ENCODE assay signal across 6 cellular contexts in genomic region chr20:63652192-63652980, GRCh38. TPM values are rescaled to one million over a fixed set of nuclear protein-coding genes. Genes with fewer than 3 reads are reported as not detected.
DNase-seq lines count a peak whose midpoint lies in the region; ATAC-seq and TF ChIP-seq lines count a peak whose summit lies in the region.

No MANE protein-coding gene starts in this region.

- no peaks in the 10 kb centered on the region for H3K36me3 Mint-ChIP-seq in natural killer cell

- H3K4me3 Mint-ChIP-seq in natural killer cell, result peak overlapping the region; percentile 85

- TF ChIP-seq CTCF in astrocyte of the cerebellum (IDR thresholded peaks at IDR 0.05; ENCODE audit: low read depth, low read length, missing control alignments) (no peak), natural killer cell (IDR thresholded peaks at IDR 0.05) (no peak)

- H3K27ac Mint-ChIP-seq in natural killer cell, result no peak overlapping the region

- ATAC-seq in natural killer cell (peak; percentile 24 to 44 (median 42)), HG03039 (IDR thresholded peaks at IDR 0.05; ENCODE audit: unreplicated experiment) (no peak), HG03342 (IDR thresholded peaks at IDR 0.05; ENCODE audit: unreplicated experiment) (no peak)

- H3K4me1 Mint-ChIP-seq in natural killer cell, result peaks cover 5 to 12% of the 10 kb centered on the region in 2 donors

- H3K4me3 ChIP-seq in astrocyte of the cerebellum (ENCODE audit: low read depth, low read length), result peak overlapping the region; percentile 49

- intact Hi-C loops in natural killer cell (cut with micrococcal nuclease), result no loop called here

- H3K27me3 Mint-ChIP-seq in natural killer cell (ENCODE audit: low read depth in 2 of 2), result peaks cover 0 to 10% of the 10 kb centered on the region in 2 donors

- in situ Hi-C loops in astrocyte of the cerebellum (cut with HindIII; ENCODE audit: low sequenced_read_pairs), result no loop called here

- DNase-seq in SHP77 (lab: John Stamatoyannopoulos, UW), result peak; percentile 25 to 59
- no peak for DNase-seq in SHP77 treated with DMSO at 0.1 percent for 48 hours (lab: John Stamatoyannopoulos, UW)
- no peak for DNase-seq in astrocyte of the cerebellum (ENCODE audit: low read depth)
- DNase-seq in natural killer cell, result no peak

- no peaks in the 10 kb centered on the region for H3K9me3 Mint-ChIP-seq in natural killer cell

RNA-seq across cellular contexts. Expression of gene STMN3, which starts 0.8 kb away (rescaled TPM):
- 10 to 100 TPM in 1 of 3 donors, 1 to 10 TPM in 2; 6.7 to 12.9 (median 8.3) TPM for total RNA-seq in natural killer cell

RNA-seq across cellular contexts. Expression of gene RTEL1, which starts 5.7 kb away (rescaled TPM):
- 10 to 100 TPM; 36.3 to 52.0 (median 40.4) TPM for total RNA-seq in natural killer cell

RNA-seq across cellular contexts. Expression of gene GMEB2, which starts 25.5 kb away (rescaled TPM):
- total RNA-seq in natural killer cell, result 10 to 100 TPM; 11.7 to 15.1 (median 14.6) TPM

RNA-seq across cellular contexts. Expression of gene TNFRSF6B, which starts 44.1 kb away (rescaled TPM):
- total RNA-seq in natural killer cell, result not detected

RNA-seq across cellular contexts. Expression of gene ARFRP1, which starts 55.4 kb away (rescaled TPM):
- 10 to 100 TPM; 43.9 to 55.8 (median 50.6) TPM for total RNA-seq in natural killer cell

Comparison
In these comparisons a context has a peak if more than half of its experiments do, and no peak if none do; other contexts are left out.
1. DNase-seq: peak in SHP77 (2 of 2); none in SHP77 treated with DMSO at 0.1 percent for 48 hours (single experiment), astrocyte of the cerebellum (single experiment) and natural killer cell (single experiment).
2. ATAC-seq: peak in natural killer cell (3 of 3); none in HG03039 (single experiment) and HG03342 (single experiment).